ENCODE assay signal across 11 cellular contexts in genomic region chr2:98478861-98479770, GRCh38. TPM values are rescaled to one million over a fixed set of nuclear protein-coding genes. Genes with fewer than 3 reads are reported as not detected.
DNase-seq lines count a peak whose midpoint lies in the region; ATAC-seq and TF ChIP-seq lines count a peak whose summit lies in the region.
"Had no signal": no experiment of that assay in that cellular context is flagged by ENCODE, and none has a peak within 500 bp of the region (broad histone marks: within the 10 kb centered on the region; RNA-seq: fewer than 3 reads in every experiment).

No MANE protein-coding gene starts in this region.

- H3K4me2 ChIP-seq in BLaER1, result peak overlapping the region; percentile 78

- no peaks in the 10 kb centered on the region for H3K36me3 ChIP-seq in BLaER1
- H3K36me3 ChIP-seq: suprapubic skin had no signal

- TF ChIP-seq CTCF in glutamatergic neuron (IDR thresholded peaks at IDR 0.05; ENCODE audit: partially characterized antibody, unreplicated experiment), result no peak

- no peaks in the 10 kb centered on the region for H3K36me3 Mint-ChIP-seq in activated CD4-positive, alpha-beta memory T cell treated with anti-CD3 and anti-CD28 coated beads for 36 hours
- H3K36me3 Mint-ChIP-seq in glutamatergic neuron (ENCODE audit: unreplicated experiment), result no peaks in the 10 kb centered on the region

- H3K9me3 ChIP-seq in BLaER1, result no peaks in the 10 kb centered on the region
- H3K9me3 ChIP-seq: suprapubic skin had no signal

- peaks cover 88% of the 10 kb centered on the region for H3K4me1 ChIP-seq in BLaER1

- H3K4me1 Mint-ChIP-seq in activated CD4-positive, alpha-beta memory T cell treated with anti-CD3 and anti-CD28 coated beads for 36 hours (ENCODE audit: low read depth), result peaks cover 96% of the 10 kb centered on the region
- peaks cover 38% of the 10 kb centered on the region for H3K4me1 Mint-ChIP-seq in glutamatergic neuron (ENCODE audit: low read depth, unreplicated experiment)

- ATAC-seq in GM21526 (IDR thresholded peaks at IDR 0.05; ENCODE audit: low FRiP score, unreplicated experiment) (no peak), GM18907 (IDR thresholded peaks at IDR 0.05; ENCODE audit: unreplicated experiment) (no peak), HG03354 (IDR thresholded peaks at IDR 0.05; ENCODE audit: poor library complexity, severe bottlenecking, unreplicated experiment) (no peak)

- POLR2A ChIA-PET in activated CD4-positive, alpha-beta memory T cell treated with anti-CD3 and anti-CD28 coated beads for 36 hours (lab: Charles Lee), result interaction anchor here (1.0 to 3.3 kb wide), 6 partner anchors 8 to 33 kb away, joined by 3 to 25 read pairs (median 12); partner anchors contain the start of gene INPP4A

- no peaks in the 10 kb centered on the region for H3K27me3 Mint-ChIP-seq in activated CD4-positive, alpha-beta memory T cell treated with anti-CD3 and anti-CD28 coated beads for 36 hours
- peaks cover 9% of the 10 kb centered on the region for H3K27me3 Mint-ChIP-seq in glutamatergic neuron (ENCODE audit: unreplicated experiment)

- 0 out of 2 replicates have a peak overlapping the region, but pooled peaks have one; percentile 19 for H3K4me3 ChIP-seq in BLaER1
- no peak overlapping the region for H3K4me3 ChIP-seq in Jurkat, Clone E6-1 (ENCODE audit: low read length)
- H3K4me3 ChIP-seq: lung, suprapubic skin had no signal

- peaks cover 98% of the 10 kb centered on the region for H4K20me1 ChIP-seq in BLaER1

- intact Hi-C loops in activated CD4-positive, alpha-beta memory T cell treated with anti-CD3 and anti-CD28 coated beads for 36 hours (cut with micrococcal nuclease), result loop anchor here (1.0 to 2.0 kb wide), 2 partner anchors 14 to 21 kb away; no protein-coding TSS in a partner anchor

- peak overlapping the region; percentile 54 for H3K9ac ChIP-seq in BLaER1

- no peak overlapping the region for H3K4me3 Mint-ChIP-seq in activated CD4-positive, alpha-beta memory T cell treated with anti-CD3 and anti-CD28 coated beads for 36 hours
- no peak overlapping the region for H3K4me3 Mint-ChIP-seq in glutamatergic neuron (ENCODE audit: unreplicated experiment)

- CTCF ChIA-PET in activated CD4-positive, alpha-beta memory T cell treated with anti-CD3 and anti-CD28 coated beads for 36 hours (lab: Charles Lee), result interaction anchor here (0.7 to 2.0 kb wide), 9 partner anchors 8 to 67 kb away, joined by 3 to 19 read pairs (median 5); no protein-coding TSS in a partner anchor

- H3K27me3 ChIP-seq in BLaER1, result no peaks in the 10 kb centered on the region
- H3K27me3 ChIP-seq: suprapubic skin had no signal

- no peaks in the 10 kb centered on the region for H3K9me3 Mint-ChIP-seq in activated CD4-positive, alpha-beta memory T cell treated with anti-CD3 and anti-CD28 coated beads for 36 hours
- peaks cover 5% of the 10 kb centered on the region for H3K9me3 Mint-ChIP-seq in glutamatergic neuron (ENCODE audit: unreplicated experiment)

- DNase-seq in Jurkat, Clone E6-1 (ENCODE audit: low read depth, low spot score), result peak; percentile 71
- DNase-seq in activated CD4-positive, alpha-beta memory T cell treated with anti-CD3 and anti-CD28 coated beads for 36 hours, result peak; percentile 50
- DNase-seq in glutamatergic neuron (no peak), midbrain (lab: John Stamatoyannopoulos, UW) (no peak)
- DNase-seq: NCI-H2227 treated with DMSO at 0.1 percent for 48 hours had no signal

- H3K27ac Mint-ChIP-seq in activated CD4-positive, alpha-beta memory T cell treated with anti-CD3 and anti-CD28 coated beads for 36 hours, result peak overlapping the region; percentile 81
- H3K27ac Mint-ChIP-seq in glutamatergic neuron (ENCODE audit: unreplicated experiment), result peak overlapping the region; percentile 43

- H3K27ac ChIP-seq in BLaER1, result no peak overlapping the region
- H3K27ac ChIP-seq: suprapubic skin had no signal

RNA-seq across cellular contexts. Expression of gene INPP4A, which starts 34.5 kb away (rescaled TPM):
- polyA plus RNA-seq in Jurkat, Clone E6-1 (2012; ENCODE audit: insufficient read depth, insufficient read length), result 41.7 TPM
- 10 to 100 TPM; 40.7 to 42.0 TPM for total RNA-seq in activated CD4-positive, alpha-beta memory T cell treated with anti-CD3 and anti-CD28 coated beads for 36 hours
- total RNA-seq in glutamatergic neuron (ENCODE audit: unreplicated experiment), result 54.5 TPM

Comparison
In these comparisons a context has a peak if more than half of its experiments do, and no peak if none do; other contexts are left out.
1. DNase-seq: peak in Jurkat, Clone E6-1 (single experiment) and activated CD4-positive, alpha-beta memory T cell treated with anti-CD3 and anti-CD28 coated beads for 36 hours (single experiment); none in glutamatergic neuron (single experiment) and midbrain (single experiment).